In genomic region chr16:3106205-3106928, GRCh38 we compare ENCODE assay signal across 8 cellular contexts. TPM values are rescaled to one million over a fixed set of nuclear protein-coding genes. Genes with fewer than 3 reads are reported as not detected.
DNase-seq lines count a peak whose midpoint lies in the region; ATAC-seq and TF ChIP-seq lines count a peak whose summit lies in the region.

No MANE protein-coding gene starts in this region.

- TF ChIP-seq CTCF in AG10803 (conservative IDR thresholded peaks at IDR 0.05; ENCODE audit: low read length) (no peak), chondrocyte (IDR thresholded peaks at IDR 0.05) (no peak)

- H3K27me3 Mint-ChIP-seq in activated CD4-positive, alpha-beta T cell treated with anti-CD3 and anti-CD28 coated beads for 36 hours, result no peaks in the 10 kb centered on the region
- no peaks in the 10 kb centered on the region for H3K27me3 Mint-ChIP-seq in chondrocyte (ENCODE audit: low read depth)

- H3K4me3 Mint-ChIP-seq in activated CD4-positive, alpha-beta T cell treated with anti-CD3 and anti-CD28 coated beads for 36 hours, result peak overlapping the region; percentile 76
- peak overlapping the region; percentile 80 for H3K4me3 Mint-ChIP-seq in chondrocyte (ENCODE audit: unreplicated experiment)

- no peaks in the 10 kb centered on the region for H3K9me3 Mint-ChIP-seq in activated CD4-positive, alpha-beta T cell treated with anti-CD3 and anti-CD28 coated beads for 36 hours (ENCODE audit: low read depth)
- H3K9me3 Mint-ChIP-seq in chondrocyte (ENCODE audit: low read depth), result no peaks in the 10 kb centered on the region

- peak overlapping the region; percentile 94 for H3K27ac Mint-ChIP-seq in activated CD4-positive, alpha-beta T cell treated with anti-CD3 and anti-CD28 coated beads for 36 hours
- H3K27ac Mint-ChIP-seq in chondrocyte (ENCODE audit: unreplicated experiment), result no peak overlapping the region

- ATAC-seq in GM19043 (IDR thresholded peaks at IDR 0.05; ENCODE audit: low read depth, unreplicated experiment) (peak; percentile 78), HG03342 (IDR thresholded peaks at IDR 0.05; ENCODE audit: unreplicated experiment) (peak; percentile 71)
- peak; percentile 88 for ATAC-seq in activated CD4-positive, alpha-beta T cell treated with anti-CD3 and anti-CD28 coated beads for 36 hours

- POLR2A ChIA-PET in activated CD4-positive, alpha-beta T cell treated with anti-CD3 and anti-CD28 coated beads for 36 hours (lab: Charles Lee), result interaction anchor here (1.1 to 1.2 kb wide), 2 partner anchors 28 to 338 kb away, joined by 3 to 8 read pairs; partner anchors contain the start of gene ZNF213

- peak overlapping the region; percentile 70 for H3K4me3 ChIP-seq in AG10803 (ENCODE audit: low read length)

- peak; percentile 80 for DNase-seq in AG10803 (ENCODE audit: low read depth)
- peak; percentile 92 for DNase-seq in NCI-H460 (ENCODE audit: extremely low read depth, low read depth)
- peak; percentile 96 for DNase-seq in activated CD4-positive, alpha-beta T cell treated with anti-CD3 and anti-CD28 coated beads for 36 hours
- DNase-seq in chondrocyte (ENCODE audit: low spot score), result peak; percentile 97
- peak; percentile 80 to 82 for DNase-seq in stimulated activated CD4-positive, alpha-beta T cell treated with anti-CD3 and anti-CD28 coated beads, Interleukin-1b, Interleukin-23, amount 100 ng/mL, for 1 hour (ENCODE audit: low read depth in 2 of 2)

- intact Hi-C loops in activated CD4-positive, alpha-beta T cell treated with anti-CD3 and anti-CD28 coated beads for 36 hours (cut with DNase I, micrococcal nuclease), result loop anchor here (1.0 to 10.0 kb wide), 8 partner anchors 18 to 508 kb away; partner anchors contain the start of genes FLYWCH1 (in 1 of the 2), PAQR4 (in 1 of the 2), PKMYT1 (in 1 of the 2) and SLX4 (in 1 of the 2)

- CTCF ChIA-PET in activated CD4-positive, alpha-beta T cell treated with anti-CD3 and anti-CD28 coated beads for 36 hours (lab: Charles Lee), result interaction anchor here (0.7 to 4.0 kb wide), 5 partner anchors 19 to 178 kb away, joined by 3 to 34 read pairs (median 3); no protein-coding TSS in a partner anchor

- no peaks in the 10 kb centered on the region for H3K27me3 ChIP-seq in layer of hippocampus (ENCODE audit: control insufficient read depth, insufficient read depth, low read length)

- H3K36me3 Mint-ChIP-seq in activated CD4-positive, alpha-beta T cell treated with anti-CD3 and anti-CD28 coated beads for 36 hours (ENCODE audit: low read depth), result no peaks in the 10 kb centered on the region
- no peaks in the 10 kb centered on the region for H3K36me3 Mint-ChIP-seq in chondrocyte (ENCODE audit: low read depth)

- peaks cover 31% of the 10 kb centered on the region for H3K4me1 Mint-ChIP-seq in activated CD4-positive, alpha-beta T cell treated with anti-CD3 and anti-CD28 coated beads for 36 hours
- peaks cover 7% of the 10 kb centered on the region for H3K4me1 Mint-ChIP-seq in chondrocyte (ENCODE audit: low read depth)

- H3K27ac ChIP-seq in layer of hippocampus (ENCODE audit: low read depth, low read length), result peak overlapping the region; percentile 71

RNA-seq across cellular contexts. Expression of gene ZNF205, which starts 6.0 kb away (rescaled TPM):
- 12.0 and 13.5 TPM in 2 replicates for total RNA-seq in NCI-H460 (2014; rRNA removed; shearing (Covaris generic))
- polyA plus RNA-seq in NCI-H460 (2014; cell fraction: nucleus; rRNA removed), result 22.6 and 32.1 TPM in 2 replicates
- under 1 TPM; 0.21 to 0.32 TPM for total RNA-seq in activated CD4-positive, alpha-beta T cell treated with anti-CD3 and anti-CD28 coated beads for 36 hours
- total RNA-seq in chondrocyte, result 12.9 to 13.7 TPM (median 13.2 TPM) in 3 replicates

RNA-seq across cellular contexts. Expression of gene ZSCAN10, which starts 7.3 kb away (rescaled TPM):
- 0.05 and 0.38 TPM in 2 replicates for total RNA-seq in NCI-H460 (2014; rRNA removed; shearing (Covaris generic))
- 0.58 TPM in 1 of 2 replicates, not detected in the other for polyA plus RNA-seq in NCI-H460 (2014; cell fraction: nucleus; rRNA removed)
- total RNA-seq in activated CD4-positive, alpha-beta T cell treated with anti-CD3 and anti-CD28 coated beads for 36 hours, result under 1 TPM; 0.11 to 0.30 TPM
- total RNA-seq in chondrocyte, result not detected in 3 replicates

RNA-seq across cellular contexts. Expression of gene ZNF213, which starts 28.5 kb away (rescaled TPM):
- 4.5 and 5.0 TPM in 2 replicates for total RNA-seq in NCI-H460 (2014; rRNA removed; shearing (Covaris generic))
- polyA plus RNA-seq in NCI-H460 (2014; cell fraction: nucleus; rRNA removed), result 3.2 and 7.9 TPM in 2 replicates
- 1 to 10 TPM; 7.6 to 8.3 TPM for total RNA-seq in activated CD4-positive, alpha-beta T cell treated with anti-CD3 and anti-CD28 coated beads for 36 hours
- 10.6 to 13.0 TPM (median 10.8 TPM) in 3 replicates for total RNA-seq in chondrocyte

RNA-seq across cellular contexts. Expression of gene IL32, which starts 40.9 kb away (rescaled TPM):
- total RNA-seq in NCI-H460 (2014; rRNA removed; shearing (Covaris generic)), result 0.38 and 0.47 TPM in 2 replicates
- 0.32 TPM in 1 of 2 replicates, not detected in the other for polyA plus RNA-seq in NCI-H460 (2014; cell fraction: nucleus; rRNA removed)
- total RNA-seq in activated CD4-positive, alpha-beta T cell treated with anti-CD3 and anti-CD28 coated beads for 36 hours, result 1,000 to 10,000 TPM; 1,864 to 2,360 TPM
- total RNA-seq in chondrocyte, result 7.3 to 21.0 TPM (median 17.8 TPM) in 3 replicates

Comparison
In these comparisons a context has a peak if more than half of its experiments do, and no peak if none do; other contexts are left out.
1. Peak in every context shown above with its lines: DNase-seq, ATAC-seq, H3K4me3 ChIP-seq and H3K27ac ChIP-seq.